ENCODE assay signal across 11 cellular contexts in the genomic region with DNA sequence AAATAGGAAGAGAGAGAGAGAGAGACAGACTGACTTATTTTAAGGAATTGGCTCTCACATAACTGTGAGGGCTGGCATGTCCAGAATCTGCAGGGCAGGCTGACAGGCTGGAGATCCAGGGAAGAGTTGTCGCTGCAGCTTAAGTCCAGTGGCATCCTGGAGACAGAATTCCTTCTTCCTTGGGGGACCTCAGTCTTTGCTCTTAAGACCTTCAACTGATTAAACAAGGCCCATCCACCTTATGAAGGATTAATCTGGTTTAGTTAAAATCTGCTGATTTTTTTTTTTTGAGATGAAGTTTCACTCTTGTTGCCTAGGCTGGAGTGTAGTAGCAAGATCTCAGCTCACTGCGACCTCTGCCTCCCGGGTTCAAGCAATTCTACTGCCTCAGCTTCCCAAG.
"Had no signal": no experiment of that assay in that cellular context is flagged by ENCODE, and none has a peak within 500 bp of the region (broad histone marks: within the 10 kb centered on the region; RNA-seq: fewer than 3 reads in every experiment).

No MANE protein-coding gene starts in this region.

- H3K9ac ChIP-seq: GM23248 had no signal

- H3K9me3 ChIP-seq: HAP-1 had no signal

- H2AFZ ChIP-seq: GM23248, GM23338 had no signal

- H3K36me3 ChIP-seq: HAP-1 had no signal

- H3K4me3 ChIP-seq: GM23248, GM23338, HAP-1 had no signal

- H3K4me2 ChIP-seq: GM23338 had no signal

- H3K4me1 ChIP-seq: HAP-1 had no signal

- ATAC-seq: GM23338, HCT116 had no signal

- H3K27ac ChIP-seq: GM23248 had no signal

- DNase-seq: GM23248, GOT3, H7, H9, HCEC 1CT, HFFc6 had no signal

- FAIRE-seq: H1, H54 had no signal
